ENCODE assay signal across 1 cellular context in genomic region chr14:89368490-89369477, GRCh38.
TF ChIP-seq lines count a peak whose summit lies in the region.

No MANE protein-coding gene starts in this region.

TF ChIP-seq in liver, 16 proteins besides CTCF, POLR2A, EP300 and RAD21 (continued from another document):
- peak; percentile 74 for TF ChIP-seq REST (IDR thresholded peaks at IDR 0.05)
- TF ChIP-seq YY1 (IDR thresholded peaks at IDR 0.05), result peak; percentile 91
- peak; percentile 87 to 90 for TF ChIP-seq HNF4A (conservative IDR thresholded peaks at IDR 0.05)
TF ChIP-seq in liver: peak in this region for 14.
